22 cellular contexts compared by ENCODE assay signal in the genomic region with DNA sequence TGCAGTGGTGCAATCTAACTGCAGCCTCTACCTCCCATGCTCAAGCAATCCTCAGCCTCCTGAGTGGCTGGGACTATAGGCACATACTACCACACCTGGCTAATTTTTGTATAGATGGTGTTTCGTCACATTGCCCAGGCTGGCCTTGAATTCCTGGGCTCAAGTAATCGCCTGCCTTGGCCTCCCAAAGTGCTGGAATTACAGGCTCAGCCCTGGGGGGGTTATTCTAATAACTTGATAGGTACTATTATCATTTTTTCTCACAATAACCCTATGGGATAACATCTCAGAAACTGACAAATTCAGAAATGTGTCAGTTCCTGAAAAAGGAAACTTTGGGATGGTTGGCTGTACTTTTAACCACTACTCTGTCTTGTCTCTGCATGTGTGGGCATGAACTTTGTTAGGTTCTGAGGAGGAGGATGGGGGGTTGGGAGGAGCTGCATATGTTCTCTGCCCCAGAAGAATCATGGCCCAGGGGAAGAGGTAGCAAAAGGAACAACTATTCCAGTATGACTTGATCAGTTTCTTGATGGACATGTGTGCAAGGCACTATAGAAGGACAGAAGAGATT.
DNase-seq lines count a peak whose midpoint lies in the region; ATAC-seq, FAIRE-seq and TF ChIP-seq lines count a peak whose summit lies in the region.
"Had no signal": no experiment of that assay in that cellular context is flagged by ENCODE, and none has a peak within 500 bp of the region (broad histone marks: within the 10 kb centered on the region; RNA-seq: fewer than 3 reads in every experiment).

No MANE protein-coding gene starts in this region.

- H4K5ac ChIP-seq in H1 (ENCODE audit: insufficient read length, low read depth, low read length): no peak overlapping the region

- H3K56ac ChIP-seq in H1 (replicated peaks; ENCODE audit: insufficient read length, low read depth, low read length): no peak overlapping the region

- peaks cover 36% of the 10 kb centered on the region for H3K4me1 Mint-ChIP-seq in GM23338
- peaks cover 29% of the 10 kb centered on the region for H3K4me1 Mint-ChIP-seq in neural progenitor cell
- peaks cover 20% of the 10 kb centered on the region for H3K4me1 Mint-ChIP-seq in stimulated activated memory B cell treated with anti-CD40 and anti-IgM and Interleukin-4, amounts not matched to agents 10 μg/mL and 1 μg/mL and 100 μg/mL, for 72 hours

- peaks cover 5% of the 10 kb centered on the region for H3K79me1 ChIP-seq in H1 (ENCODE audit: low read depth, low read length)

- H2AFZ ChIP-seq in GM23338: no peak overlapping the region
- no peak overlapping the region for H2AFZ ChIP-seq in H1 (ENCODE audit: low read length)
- no peak overlapping the region for H2AFZ ChIP-seq in neural progenitor cell (replicated peaks)

- FAIRE-seq in H1 (lab: Jason Lieb, UNC) (no peak), GM12892 (lab: Jason Lieb, UNC) (no peak)

- H3K27ac ChIP-seq in GM23338 (ENCODE audit: low read depth) (0 out of 2 replicates have a peak overlapping the region, but pooled peaks have one; percentile 46), H1 (ENCODE audit: low read depth, low read length) (no peak overlapping the region), neural progenitor cell (no peak overlapping the region)
- H3K27ac ChIP-seq: adrenal gland, tibial artery had no signal

- H3K4me2 ChIP-seq in GM23338 (peak overlapping the region; percentile 60), H1 (ENCODE audit: insufficient read depth in 1 of 2, low read depth in 2 of 2, low read length in 2 of 2) (peak overlapping the region; percentile 23 to 39; a peak in 3 of 4 replicates), neural progenitor cell (peak overlapping the region; percentile 49)
- H3K4me2 ChIP-seq: SK-N-SH, smooth muscle cell had no signal

- 57% methylated on average over 2 of the region's 2 CpGs; no CpG with 5 or more reads in 1 of the 2 experiments for WGBS in H1 (ENCODE audit: extremely low coverage in 1 of 2, insufficient coverage in 1 of 2, insufficient read length in 1 of 2, insufficient replicate concordance in 2 of 2, low coverage in 1 of 2, low lambda C conversion rate in 2 of 2, missing lambda C conversion rate in 1 of 2), 2 experiments

- H3K4me1 ChIP-seq in GM23338 (ENCODE audit: insufficient read depth): peaks cover 31% of the 10 kb centered on the region
- H3K4me1 ChIP-seq in H1 (replicated peaks in 1 of 4; ENCODE audit: control insufficient read depth in 3 of 4, insufficient read depth in 4 of 4, low read length in 3 of 4): peaks cover 11 to 18% (median 15%) of the 10 kb centered on the region in 4 experiments; a peak in 6 of 7 replicates
- peaks cover 33% of the 10 kb centered on the region for H3K4me1 ChIP-seq in neural progenitor cell
- H3K4me1 ChIP-seq: adrenal gland had no signal

- POLR2A ChIA-PET in H1 (lab: Charles Lee; ENCODE audit: partially characterized antibody): interaction anchor here (0.9 to 1.5 kb wide), 3 partner anchors 15 to 87 kb away, joined by 3 read pairs; no protein-coding TSS in a partner anchor

- H3K36me3 ChIP-seq in GM23338 (ENCODE audit: insufficient read depth): peaks cover 10% of the 10 kb centered on the region; the same call in 1 of the 2 replicates
- peaks cover 0 to 6% (median 0%) of the 10 kb centered on the region in 4 experiments; a peak in 1 of 8 replicates for H3K36me3 ChIP-seq in H1 (ENCODE audit: control insufficient read depth in 2 of 4, insufficient read depth in 4 of 4, low read length in 3 of 4)
- H3K36me3 ChIP-seq in neural progenitor cell: no peaks in the 10 kb centered on the region
- H3K36me3 ChIP-seq: adrenal gland had no signal

- no peaks in the 10 kb centered on the region for H3K9me2 ChIP-seq in GM23338 (ENCODE audit: insufficient read depth)
- H3K9me2 ChIP-seq: SK-N-SH had no signal

- H3K27ac Mint-ChIP-seq in GM23338 (peak overlapping the region; percentile 66), neural progenitor cell (no peak overlapping the region)
- no peak overlapping the region for H3K27ac Mint-ChIP-seq in stimulated activated memory B cell treated with anti-CD40 and anti-IgM and Interleukin-4, amounts not matched to agents 10 μg/mL and 1 μg/mL and 100 μg/mL, for 72 hours
- H3K27ac Mint-ChIP-seq: activated CD4-positive, alpha-beta memory T cell treated with anti-CD3 and anti-CD28 coated beads for 36 hours; CD4-positive, alpha-beta T cell had no signal

- DNase-seq in GM23338 (ENCODE audit: low spot score) (peak; percentile 25), NCI-H69 (lab: John Stamatoyannopoulos, UW) (peak; percentile 58), H1 (ENCODE audit: low read depth in 1 of 2, low spot score in 2 of 2) (no peak), neural progenitor cell (ENCODE audit: low spot score) (no peak), GM12892 (ENCODE audit: insufficient read length) (no peak), NCI-H774 (lab: John Stamatoyannopoulos, UW) (no peak)
- DNase-seq in activated CD4-positive, CD25-positive, alpha-beta regulatory T cell treated with anti-CD3 and anti-CD28 coated beads, Interleukin-2, amount 50 U/mL, for 72 hours: no peak
- DNase-seq: activated CD4-positive, alpha-beta memory T cell treated with anti-CD3 and anti-CD28 coated beads for 36 hours; activated effector memory CD4-positive, alpha-beta T cell treated with anti-CD3 and anti-CD28 coated beads, Interleukin-2, amount 50 U/mL, for 16 hours; adrenal gland; CD4-positive, alpha-beta T cell; dermis blood vessel endothelial cell; GF-D8; islet precursor cell; NCI-H526; stimulated activated CD4-positive, alpha-beta T cell treated with anti-CD3 and anti-CD28 coated beads, Interleukin-2, amount 100 ng/mL, for 48 hours; stimulated activated naive CD8-positive, alpha-beta T cell treated with anti-CD3 and anti-CD28 coated beads, Interleukin-15, Interleukin-2, amounts not matched to agents 100 U/mL and 50 U/mL, for 24 hours; tibial artery had no signal

- TF ChIP-seq POLR2A in H1 (IDR thresholded peaks at IDR 0.05; ENCODE audit: control extremely low read depth in 1 of 2, low read depth in 2 of 2, low read length in 2 of 2) (no peak), GM12892 (IDR thresholded peaks at IDR 0.05; ENCODE audit: low read depth, low read length) (no peak)

- no peak overlapping the region for H4K8ac ChIP-seq in H1 (ENCODE audit: extremely low read depth, insufficient read depth, low read length)

- peaks cover 17% of the 10 kb centered on the region for H3K9me3 Mint-ChIP-seq in GM23338
- H3K9me3 Mint-ChIP-seq in neural progenitor cell: peaks cover 12% of the 10 kb centered on the region
- peaks cover 9% of the 10 kb centered on the region for H3K9me3 Mint-ChIP-seq in stimulated activated memory B cell treated with anti-CD40 and anti-IgM and Interleukin-4, amounts not matched to agents 10 μg/mL and 1 μg/mL and 100 μg/mL, for 72 hours

- H3F3A ChIP-seq in GM23338 (replicated peaks; ENCODE audit: low read depth): no peaks in the 10 kb centered on the region
- peaks cover 10% of the 10 kb centered on the region for H3F3A ChIP-seq in neural progenitor cell (ENCODE audit: low read depth)

- H3K23ac ChIP-seq in H1 (ENCODE audit: insufficient read length): no peak overlapping the region

- H3K9ac ChIP-seq in H1 (replicated peaks in 1 of 4; ENCODE audit: extremely low read depth in 1 of 4, low read depth in 3 of 4, low read length in 3 of 4) (no peak overlapping the region), neural progenitor cell (no peak overlapping the region)
- H3K9ac ChIP-seq: SK-N-SH had no signal

- no peaks in the 10 kb centered on the region for H3K23me2 ChIP-seq in H1 (ENCODE audit: low read depth, low read length)

- H2AK5ac ChIP-seq in H1 (ENCODE audit: low read depth, low read length): no peak overlapping the region; the same call in 1 of the 2 replicates

- H3K36me3 Mint-ChIP-seq in GM23338 (ENCODE audit: low read depth): peaks cover 31% of the 10 kb centered on the region
- H3K36me3 Mint-ChIP-seq in neural progenitor cell: peaks cover 6% of the 10 kb centered on the region
- peaks cover 16% of the 10 kb centered on the region for H3K36me3 Mint-ChIP-seq in stimulated activated memory B cell treated with anti-CD40 and anti-IgM and Interleukin-4, amounts not matched to agents 10 μg/mL and 1 μg/mL and 100 μg/mL, for 72 hours

- 0 out of 2 replicates have a peak overlapping the region, but pooled peaks have one; percentile 5 for H3K4me3 ChIP-seq in GM23338
- H3K4me3 ChIP-seq in H1 (ENCODE audit: extremely low read depth in 1 of 4, insufficient read depth in 2 of 4, low read depth in 3 of 4, low read length in 4 of 4): peak overlapping the region in 1 of 4 experiments; percentile 10; a peak in 1 of 8 replicates
- H3K4me3 ChIP-seq in neural progenitor cell: no peak overlapping the region
- H3K4me3 ChIP-seq: adrenal gland, lung, smooth muscle cell, tibial artery had no signal

- no peak for TF ChIP-seq CTCF in GM23338 (conservative IDR thresholded peaks at IDR 0.05; ENCODE audit: low read depth in 2 of 2)
- TF ChIP-seq CTCF in H1 (IDR thresholded peaks at IDR 0.05; ENCODE audit: control extremely low read depth in 1 of 3, insufficient read depth in 1 of 3, low read depth in 1 of 3, low read length in 3 of 3): no peak
- no peak for TF ChIP-seq CTCF in neural progenitor cell (IDR thresholded peaks at IDR 0.05)

- H3K4me3 Mint-ChIP-seq in GM23338 (peak overlapping the region; percentile 38), neural progenitor cell (no peak overlapping the region)
- no peak overlapping the region for H3K4me3 Mint-ChIP-seq in stimulated activated memory B cell treated with anti-CD40 and anti-IgM and Interleukin-4, amounts not matched to agents 10 μg/mL and 1 μg/mL and 100 μg/mL, for 72 hours
- H3K4me3 Mint-ChIP-seq: activated CD4-positive, alpha-beta memory T cell treated with anti-CD3 and anti-CD28 coated beads for 36 hours; CD4-positive, alpha-beta T cell had no signal

- H4K20me1 ChIP-seq in GM23338 (replicated peaks; ENCODE audit: insufficient read depth) (no peaks in the 10 kb centered on the region), H1 (replicated peaks in 1 of 2; ENCODE audit: control insufficient read depth in 1 of 2, insufficient read depth in 2 of 2, low read length in 2 of 2) (no peaks in the 10 kb centered on the region), neural progenitor cell (ENCODE audit: low read depth) (no peaks in the 10 kb centered on the region)

- H3K27me3 ChIP-seq in GM23338 (ENCODE audit: insufficient read depth) (no peaks in the 10 kb centered on the region), H1 (replicated peaks in 1 of 4; ENCODE audit: control insufficient read depth in 3 of 4, extremely low read depth in 1 of 4, insufficient read depth in 3 of 4, low read length in 3 of 4) (no peaks in the 10 kb centered on the region), neural progenitor cell (no peaks in the 10 kb centered on the region)
- H3K27me3 ChIP-seq: adrenal gland, tibial artery had no signal

- no peak overlapping the region for H2BK12ac ChIP-seq in H1 (ENCODE audit: low read depth, low read length)

- peak; percentile 78 for ATAC-seq in GM23338
- ATAC-seq in stimulated activated memory B cell treated with anti-CD40 and anti-IgM and Interleukin-4, amounts not matched to agents 10 μg/mL and 1 μg/mL and 100 μg/mL, for 72 hours: no peak
- ATAC-seq: stimulated activated naive CD8-positive, alpha-beta T cell treated with anti-CD3 and anti-CD28 coated beads, Interleukin-15, Interleukin-2, amounts not matched to agents 100 U/mL and 50 U/mL, for 24 hours had no signal

- H3K9me3 ChIP-seq in H1 (ENCODE audit: insufficient read depth in 2 of 2, low read depth in 1 of 2, low read length in 1 of 2): 0 out of 4 replicates have a peak, but pooled peaks cover 0 to 3% of the 10 kb centered on the region in 2 experiments
- H3K9me3 ChIP-seq in neural progenitor cell (ENCODE audit: low read depth): no peaks in the 10 kb centered on the region
- H3K9me3 ChIP-seq: adrenal gland, SK-N-SH had no signal

- H3K18ac ChIP-seq in H1 (ENCODE audit: extremely low read depth, low read length): peak overlapping the region; percentile 71; the same call in 1 of the 2 replicates

- no peak overlapping the region for H3K14ac ChIP-seq in H1 (ENCODE audit: insufficient read length)

- CTCF ChIA-PET in H1 (lab: Charles Lee; ENCODE audit: partially characterized antibody): interaction anchor here (0.7 to 1.6 kb wide), 3 partner anchors 11 to 171 kb away, joined by 3 to 6 read pairs (median 3); no protein-coding TSS in a partner anchor

- H3K27me3 Mint-ChIP-seq in GM23338 (ENCODE audit: insufficient read depth, low read depth, poor library complexity) (peaks cover 2% of the 10 kb centered on the region), neural progenitor cell (ENCODE audit: insufficient read depth, low read depth) (peaks cover 2% of the 10 kb centered on the region)
- no peaks in the 10 kb centered on the region for H3K27me3 Mint-ChIP-seq in stimulated activated memory B cell treated with anti-CD40 and anti-IgM and Interleukin-4, amounts not matched to agents 10 μg/mL and 1 μg/mL and 100 μg/mL, for 72 hours
- H3K27me3 Mint-ChIP-seq: activated CD4-positive, alpha-beta memory T cell treated with anti-CD3 and anti-CD28 coated beads for 36 hours; CD4-positive, alpha-beta T cell had no signal

- no peak for TF ChIP-seq RAD21 in H1 (IDR thresholded peaks at IDR 0.05 in 1 of 2, conservative IDR thresholded peaks at IDR 0.05 in 1 of 2; ENCODE audit: low read depth in 2 of 2, low read length in 2 of 2)

- H2BK20ac ChIP-seq in H1 (ENCODE audit: low read length): peak overlapping the region; percentile 62; the same call in 1 of the 2 replicates

- H3K79me2 ChIP-seq in GM23338 (replicated peaks; ENCODE audit: insufficient read depth): no peaks in the 10 kb centered on the region
- H3K79me2 ChIP-seq in H1 (ENCODE audit: control insufficient read depth in 1 of 2, insufficient read depth in 2 of 2, low read length in 2 of 2): no peaks in the 10 kb centered on the region
- H3K79me2 ChIP-seq in neural progenitor cell (ENCODE audit: low read depth): no peaks in the 10 kb centered on the region

- H4K91ac ChIP-seq in H1 (replicated peaks; ENCODE audit: insufficient read length, low read length): no peak overlapping the region

- H2BK120ac ChIP-seq in H1 (replicated peaks; ENCODE audit: low read depth, low read length): no peak overlapping the region

- peak overlapping the region; percentile 25; the same call in 1 of the 2 replicates for H2BK15ac ChIP-seq in H1 (ENCODE audit: low read length)

- no peak for TF ChIP-seq EP300 in H1 (IDR thresholded peaks at IDR 0.05; ENCODE audit: borderline replicate concordance in 1 of 2, low read depth in 2 of 2, low read length in 2 of 2)

- peak overlapping the region; percentile 49; the same call in 1 of the 2 replicates for H2BK5ac ChIP-seq in H1 (ENCODE audit: low read depth, low read length)

- H3K4ac ChIP-seq in H1 (replicated peaks; ENCODE audit: insufficient read length, low read depth, low read length): no peak overlapping the region

Comparison
In these comparisons a context has a peak if more than half of its experiments do, and no peak if none do; other contexts are left out.
1. DNase-seq: peak in GM23338 (single experiment) and NCI-H69 (single experiment); none in H1 (0 of 2), neural progenitor cell (single experiment), GM12892 (single experiment), NCI-H774 (single experiment) and activated CD4-positive, CD25-positive, alpha-beta regulatory T cell treated with anti-CD3 and anti-CD28 coated beads, Interleukin-2, amount 50 U/mL, for 72 hours (single experiment).
2. Peak in every context shown above with its lines, with median percentiles within 50 percentile points of each other: H3K4me2 ChIP-seq.